Comparison of ENCODE assay signal across 1 cellular context in genomic region chr13:103055166-103055565, GRCh38.
TF ChIP-seq lines count a peak whose summit lies in the region.

No MANE protein-coding gene starts in this region.

TF ChIP-seq in H1, 55 proteins besides CTCF, POLR2A, EP300 and RAD21 (continued from another document):
- TF ChIP-seq MAFK (IDR thresholded peaks at IDR 0.05; ENCODE audit: low read depth, low read length) (no peak), ASH2L (IDR thresholded peaks at IDR 0.05; ENCODE audit: low read length) (no peak), GABPA (IDR thresholded peaks at IDR 0.05; ENCODE audit: borderline replicate concordance, insufficient read depth, low read length) (no peak), JUND (IDR thresholded peaks at IDR 0.05; ENCODE audit: low read length) (no peak), HDAC6 (IDR thresholded peaks at IDR 0.05; ENCODE audit: low read depth, low read length) (no peak), SIX5 (IDR thresholded peaks at IDR 0.05; ENCODE audit: low read depth, low read length) (no peak), E2F6 (IDR thresholded peaks at IDR 0.05) (no peak), SUZ12 (IDR thresholded peaks at IDR 0.05; ENCODE audit: low read length) (no peak)
- TF ChIP-seq, protein P1, sequence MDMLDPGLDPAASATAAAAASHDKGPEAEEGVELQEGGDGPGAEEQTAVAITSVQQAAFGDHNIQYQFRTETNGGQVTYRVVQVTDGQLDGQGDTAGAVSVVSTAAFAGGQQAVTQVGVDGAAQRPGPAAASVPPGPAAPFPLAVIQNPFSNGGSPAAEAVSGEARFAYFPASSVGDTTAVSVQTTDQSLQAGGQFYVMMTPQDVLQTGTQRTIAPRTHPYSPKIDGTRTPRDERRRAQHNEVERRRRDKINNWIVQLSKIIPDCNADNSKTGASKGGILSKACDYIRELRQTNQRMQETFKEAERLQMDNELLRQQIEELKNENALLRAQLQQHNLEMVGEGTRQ (IDR thresholded peaks at IDR 0.05; ENCODE audit: low read length), result no peak
